Comparison of ENCODE assay signal across 11 cellular contexts in genomic region chr1:33327587-33328325, GRCh38. TPM values are rescaled to one million over a fixed set of nuclear protein-coding genes. Genes with fewer than 3 reads are reported as not detected.
DNase-seq lines count a peak whose midpoint lies in the region; ATAC-seq lines count a peak whose summit lies in the region.
"Had no signal": no experiment of that assay in that cellular context is flagged by ENCODE, and none has a peak within 500 bp of the region (broad histone marks: within the 10 kb centered on the region; RNA-seq: fewer than 3 reads in every experiment).

No MANE protein-coding gene starts in this region.

- DNase-seq in DMS53 (lab: John Stamatoyannopoulos, UW), result peak; percentile 31
- DNase-seq in DMS53 treated with DMSO at 0.1 percent for 48 hours (lab: John Stamatoyannopoulos, UW; ENCODE audit: unreplicated experiment), result no peak
- peak; percentile 15 for DNase-seq in SW480 (ENCODE audit: low spot score)
- DNase-seq in left cardiac atrium, result peak; percentile 45
- peak; percentile 37 for DNase-seq in superior temporal gyrus (ENCODE audit: extremely low spot score)
- DNase-seq in NCI-H1930 (lab: John Stamatoyannopoulos, UW), result no peak
- no peak for DNase-seq in UCSD-AML1 (lab: John Stamatoyannopoulos, UW; ENCODE audit: unreplicated experiment)
- no peak for DNase-seq in 8988T
- DNase-seq: activated B cell treated with CpG ODN at 0.5 μM for 24 hours, testis had no signal

- peak; percentile 53 to 54 for ATAC-seq in left cardiac atrium

- intact Hi-C loops in left cardiac atrium (cut with DNase I), result no loop called here

RNA-seq across cellular contexts. Expression of gene A3GALT2, which starts 6.9 kb away (rescaled TPM):
- total RNA-seq in left cardiac atrium, result under 1 TPM in 1 of 2 donors, not detected in 1; 0.24 TPM
- total RNA-seq: activated B cell treated with CpG ODN at 0.5 μM for 24 hours, B cell had no signal

Comparison
In these comparisons a context has a peak if more than half of its experiments do, and no peak if none do; other contexts are left out.
1. DNase-seq: peak in DMS53 (single experiment), SW480 (single experiment), left cardiac atrium (single experiment) and superior temporal gyrus (single experiment); none in DMS53 treated with DMSO at 0.1 percent for 48 hours (single experiment), NCI-H1930 (0 of 2), UCSD-AML1 (single experiment) and 8988T (single experiment).